ENCODE assay signal across 26 cellular contexts in genomic region chr7:84677386-84677785, GRCh38.
DNase-seq lines count a peak whose midpoint lies in the region; ATAC-seq and TF ChIP-seq lines count a peak whose summit lies in the region.
"Had no signal": no experiment of that assay in that cellular context is flagged by ENCODE, and none has a peak within 500 bp of the region (broad histone marks: within the 10 kb centered on the region; RNA-seq: fewer than 3 reads in every experiment).

No MANE protein-coding gene starts in this region.

- H3K4me1 ChIP-seq in right cardiac atrium (ENCODE audit: control insufficient read depth, insufficient read depth, low read length) (peaks cover 4% of the 10 kb centered on the region), esophagus muscularis mucosa (peaks cover 0 to 27% (median 16%) of the 10 kb centered on the region in 4 donors)
- H3K4me1 ChIP-seq: Caco-2, colonic mucosa, spleen had no signal

- ATAC-seq in right cardiac atrium (no peak), left ventricle myocardium superior (no peak), GM18909 (IDR thresholded peaks at IDR 0.05; ENCODE audit: poor library complexity, unreplicated experiment) (no peak)
- ATAC-seq: foreskin keratinocyte, K562 had no signal

- H3K27ac ChIP-seq in right cardiac atrium (ENCODE audit: low read length) (no peak overlapping the region), esophagus muscularis mucosa (replicated peaks in 1 of 4) (no peak overlapping the region)
- H3K27ac ChIP-seq: BLaER1, colonic mucosa, foreskin keratinocyte, spleen, thoracic aorta had no signal

- DNase-seq in right cardiac atrium: peak in 2 of 3 donors; percentile 13 to 15
- DNase-seq in left ventricle myocardium superior: no peak
- peak; percentile 23 for DNase-seq in choroid plexus epithelial cell (ENCODE audit: low read depth)
- peak; percentile 65 to 86 for DNase-seq in lower leg skin (ENCODE audit: low spot score in 2 of 2)
- no peak for DNase-seq in GM19240 (ENCODE audit: insufficient read length, low spot score)
- DNase-seq in esophagus muscularis mucosa (ENCODE audit: extremely low spot score): no peak
- DNase-seq in NCI-H524 (lab: John Stamatoyannopoulos, UW): no peak
- DNase-seq: 8988T; activated CD4-positive, alpha-beta T cell treated with anti-CD3 and anti-CD28 coated beads, Interleukin-2, amount 50 U/mL, for 48 hours; activated CD4-positive, CD25-positive, alpha-beta regulatory T cell; activated CD8-positive, alpha-beta memory T cell treated with anti-CD3 and anti-CD28 coated beads, Interleukin-2, amount 50 U/mL, for 48 hours; activated naive CD8-positive, alpha-beta T cell treated with anti-CD3 and anti-CD28 coated beads, Interleukin-2, amount 10 ng/mL, durations not matched to agents 7 days and 5 days; Caco-2; colonic mucosa; H7; islet precursor cell; NCI-H187; NCI-H748 treated with DMSO at 0.1 percent for 48 hours; spleen; stimulated activated CD4-positive, alpha-beta T cell treated with anti-CD3 and anti-CD28 coated beads, Interleukin-4, amount 100 ng/mL, for 1 hour; stimulated activated naive CD4-positive, alpha-beta T cell had no signal

- H3K27me3 ChIP-seq in right cardiac atrium (ENCODE audit: control insufficient read depth, insufficient read depth): no peaks in the 10 kb centered on the region
- H3K27me3 ChIP-seq in esophagus muscularis mucosa: no peaks in the 10 kb centered on the region
- H3K27me3 ChIP-seq: BLaER1, colonic mucosa, foreskin keratinocyte, spleen had no signal

- no peak for TF ChIP-seq CTCF in choroid plexus epithelial cell (conservative IDR thresholded peaks at IDR 0.05; ENCODE audit: low read depth, low read length)
- no peak for TF ChIP-seq CTCF in lower leg skin (IDR thresholded peaks at IDR 0.05)
- TF ChIP-seq CTCF in esophagus muscularis mucosa (IDR thresholded peaks at IDR 0.05): no peak

- no peaks in the 10 kb centered on the region for H3K9me3 ChIP-seq in right cardiac atrium (ENCODE audit: control insufficient read depth, low read length)
- H3K9me3 ChIP-seq in esophagus muscularis mucosa: no peaks in the 10 kb centered on the region
- H3K9me3 ChIP-seq: BLaER1, Caco-2, colonic mucosa, thoracic aorta had no signal

- no peaks in the 10 kb centered on the region for H3K36me3 ChIP-seq in esophagus muscularis mucosa
- H3K36me3 ChIP-seq: BLaER1, colonic mucosa, spleen, thoracic aorta had no signal

- H3K4me3 ChIP-seq in right cardiac atrium (ENCODE audit: low read length) (no peak overlapping the region), choroid plexus epithelial cell (ENCODE audit: low read depth, low read length) (no peak overlapping the region), lower leg skin (ENCODE audit: low read depth, poor library complexity, severe bottlenecking) (no peak overlapping the region), esophagus muscularis mucosa (no peak overlapping the region)
- H3K4me3 ChIP-seq: BLaER1, colonic mucosa, K562, spleen, thoracic aorta had no signal

- 68% methylated on average over 1 of the region's 1 CpG for WGBS in right cardiac atrium
- 43 to 48% methylated on average over 1 of the region's 1 CpG for WGBS in lower leg skin, 2 donors
- 88% methylated on average over 1 of the region's 1 CpG for WGBS in esophagus muscularis mucosa

- TF ChIP-seq EP300 in esophagus muscularis mucosa (IDR thresholded peaks at IDR 0.05): no peak

- intact Hi-C loops in right cardiac atrium (cut with DNase I): no loop called here
- intact Hi-C loops in left ventricle myocardium superior (cut with micrococcal nuclease): no loop called here
- intact Hi-C loops in lower leg skin (cut with DNase I; ENCODE audit: low total_unique reads): no loop called here
- intact Hi-C loops in esophagus muscularis mucosa (cut with DNase I): no loop called here

- TF ChIP-seq POLR2A in lower leg skin (IDR thresholded peaks at IDR 0.05) (no peak), esophagus muscularis mucosa (IDR thresholded peaks at IDR 0.05; ENCODE audit: low read depth) (no peak)

Comparison
In these comparisons a context has a peak if more than half of its experiments do, and no peak if none do; other contexts are left out.
1. DNase-seq: peak in right cardiac atrium (2 of 3), choroid plexus epithelial cell (single experiment) and lower leg skin (2 of 2); none in left ventricle myocardium superior (single experiment), GM19240 (single experiment), esophagus muscularis mucosa (single experiment) and NCI-H524 (0 of 2).